In the genomic region with DNA sequence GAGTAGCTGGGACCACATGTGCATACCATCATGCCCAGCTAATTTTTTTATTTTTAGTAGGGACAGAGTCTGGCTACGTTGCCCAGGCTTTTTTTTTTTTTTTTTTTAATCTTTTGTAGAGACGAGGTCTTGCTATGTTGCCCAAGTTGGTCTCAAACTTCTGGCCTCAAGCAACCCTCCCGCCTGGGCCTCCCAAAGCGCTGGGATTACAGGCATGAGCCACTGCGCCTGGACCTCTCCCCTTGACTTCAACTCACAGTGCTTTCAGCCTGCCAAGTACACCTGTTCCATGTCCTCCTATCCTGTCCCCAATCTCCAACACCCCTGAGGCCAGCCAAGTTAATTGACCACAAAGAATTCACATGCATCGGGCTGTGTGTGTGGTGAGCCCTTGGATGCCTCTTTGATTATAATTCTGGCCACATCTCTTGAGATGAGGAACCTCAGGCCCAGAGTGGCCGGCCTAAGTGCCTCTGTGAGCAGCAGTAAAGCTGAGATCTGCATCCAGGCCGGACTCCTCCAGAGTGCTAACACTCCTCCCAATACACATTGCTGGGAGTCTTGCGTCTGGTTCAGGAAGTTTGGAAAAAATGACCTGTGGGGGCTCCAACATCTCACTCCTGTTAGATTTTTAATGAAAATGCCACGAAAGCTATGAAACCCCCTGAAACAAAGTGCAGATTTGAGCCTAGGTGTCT, we compare ENCODE assay signal across 15 cellular contexts. TPM values are rescaled to one million over a fixed set of nuclear protein-coding genes. Genes with fewer than 3 reads are reported as not detected.
DNase-seq lines count a peak whose midpoint lies in the region; ATAC-seq, FAIRE-seq and TF ChIP-seq lines count a peak whose summit lies in the region.
"Had no signal": no experiment of that assay in that cellular context is flagged by ENCODE, and none has a peak within 500 bp of the region (broad histone marks: within the 10 kb centered on the region; RNA-seq: fewer than 3 reads in every experiment).

No MANE protein-coding gene starts in this region.

- H3K27ac Mint-ChIP-seq in activated naive CD4-positive, alpha-beta T cell treated with anti-CD3 and anti-CD28 coated beads, Interleukin-2, amount 50 U/mL, for 24 hours: peak overlapping the region; percentile 43
- peak overlapping the region; percentile 70 for H3K27ac Mint-ChIP-seq in type B pancreatic cell

- no peak for FAIRE-seq in GM19239 (lab: Jason Lieb, UNC)
- FAIRE-seq: RCC 7860 had no signal

- ATAC-seq in GM21367 (IDR thresholded peaks at IDR 0.05; ENCODE audit: unreplicated experiment): no peak
- ATAC-seq: body of pancreas had no signal

- peaks cover 10% of the 10 kb centered on the region for H3K36me3 Mint-ChIP-seq in activated naive CD4-positive, alpha-beta T cell treated with anti-CD3 and anti-CD28 coated beads, Interleukin-2, amount 50 U/mL, for 24 hours
- H3K36me3 Mint-ChIP-seq in type B pancreatic cell: peaks cover 19% of the 10 kb centered on the region

- peaks cover 71% of the 10 kb centered on the region for H3K4me1 Mint-ChIP-seq in activated naive CD4-positive, alpha-beta T cell treated with anti-CD3 and anti-CD28 coated beads, Interleukin-2, amount 50 U/mL, for 24 hours
- peaks cover 29% of the 10 kb centered on the region for H3K4me1 Mint-ChIP-seq in type B pancreatic cell (ENCODE audit: unreplicated experiment)

- intact Hi-C loops in esophagus squamous epithelium (cut with DNase I): no loop called here

- H3K4me3 ChIP-seq in SJCRH30 (no peak overlapping the region), esophagus squamous epithelium (no peak overlapping the region)
- H3K4me3 ChIP-seq: body of pancreas, gastrocnemius medialis, prostate gland had no signal

- no peak for DNase-seq in activated naive CD4-positive, alpha-beta T cell (lab: John Stamatoyannopoulos, UW)
- DNase-seq in SJCRH30 (peak; percentile 66 to 74), esophagus squamous epithelium (lab: John Stamatoyannopoulos, UW) (no peak), type B pancreatic cell (ENCODE audit: extremely low spot score, unreplicated experiment) (no peak), GM19239 (ENCODE audit: insufficient read length, low spot score) (no peak), middle frontal gyrus (ENCODE audit: extremely low spot score, low spot score) (no peak)
- DNase-seq: activated CD4-positive, CD25-positive, alpha-beta regulatory T cell treated with anti-CD3 and anti-CD28 coated beads, Interleukin-2, amount 50 U/mL, for 72 hours; body of pancreas; gastrocnemius medialis; NCI-H510A treated with DMSO at 0.1 percent for 48 hours had no signal

- H3K9me3 ChIP-seq in SJCRH30 (replicated peaks) (no peaks in the 10 kb centered on the region), esophagus squamous epithelium (no peaks in the 10 kb centered on the region)
- H3K9me3 ChIP-seq: body of pancreas, gastrocnemius medialis, prostate gland had no signal

- H3K27me3 ChIP-seq in SJCRH30 (no peaks in the 10 kb centered on the region), esophagus squamous epithelium (no peaks in the 10 kb centered on the region)
- H3K27me3 ChIP-seq: body of pancreas, gastrocnemius medialis had no signal

- no peaks in the 10 kb centered on the region for H3K9me3 Mint-ChIP-seq in activated naive CD4-positive, alpha-beta T cell treated with anti-CD3 and anti-CD28 coated beads, Interleukin-2, amount 50 U/mL, for 24 hours
- H3K9me3 Mint-ChIP-seq in type B pancreatic cell: no peaks in the 10 kb centered on the region
- H3K9me3 Mint-ChIP-seq: T-cell had no signal

- TF ChIP-seq CTCF in esophagus squamous epithelium (IDR thresholded peaks at IDR 0.05) (no peak), type B pancreatic cell (conservative IDR thresholded peaks at IDR 0.05) (no peak)

- H3K36me3 ChIP-seq in SJCRH30 (no peaks in the 10 kb centered on the region), esophagus squamous epithelium (peaks cover 0 to 56% (median 4%) of the 10 kb centered on the region in 3 donors)
- H3K36me3 ChIP-seq: prostate gland had no signal

- no peak for TF ChIP-seq POLR2A in esophagus squamous epithelium (IDR thresholded peaks at IDR 0.05)

- H3K27ac ChIP-seq in SJCRH30 (no peak overlapping the region), esophagus squamous epithelium (peak overlapping the region in 3 of 4 donors; percentile 0 to 34 (median 10))
- H3K27ac ChIP-seq: body of pancreas, prostate gland had no signal

- 80 to 83% methylated on average over 6 to 9 of the region's 10 CpGs for WGBS in esophagus squamous epithelium, 2 donors

- peak overlapping the region; percentile 30 for H3K4me3 Mint-ChIP-seq in activated naive CD4-positive, alpha-beta T cell treated with anti-CD3 and anti-CD28 coated beads, Interleukin-2, amount 50 U/mL, for 24 hours
- H3K4me3 Mint-ChIP-seq in type B pancreatic cell: no peak overlapping the region

- H3K27me3 Mint-ChIP-seq in activated naive CD4-positive, alpha-beta T cell treated with anti-CD3 and anti-CD28 coated beads, Interleukin-2, amount 50 U/mL, for 24 hours: no peaks in the 10 kb centered on the region
- no peaks in the 10 kb centered on the region for H3K27me3 Mint-ChIP-seq in type B pancreatic cell
- H3K27me3 Mint-ChIP-seq: T-cell had no signal

- peaks cover 3% of the 10 kb centered on the region; the same call in 1 of the 2 replicates for H3K4me1 ChIP-seq in SJCRH30
- peaks cover 16 to 63% (median 22%) of the 10 kb centered on the region in 3 donors for H3K4me1 ChIP-seq in esophagus squamous epithelium
- H3K4me1 ChIP-seq: prostate gland had no signal

RNA-seq across cellular contexts. Expression of a gene that starts 6.8 kb away (rescaled TPM):
- total RNA-seq in SJCRH30 (2014; rRNA removed; shearing (Covaris generic)): 25.4 and 27.6 TPM in 2 replicates
- total RNA-seq in esophagus squamous epithelium: 10 to 100 TPM; 25.8 to 38.9 (median 32.0) TPM
- 42.3 and 47.1 TPM in 2 replicates for total RNA-seq in type B pancreatic cell (ENCODE audit: low replicate concordance)

Comparison
In these comparisons a context has a peak if more than half of its experiments do, and no peak if none do; other contexts are left out.
1. DNase-seq: peak in SJCRH30 (2 of 2); none in activated naive CD4-positive, alpha-beta T cell (0 of 4), esophagus squamous epithelium (single experiment), type B pancreatic cell (single experiment), GM19239 (single experiment) and middle frontal gyrus (single experiment).